ENCODE assay signal across 10 cellular contexts in the genomic region with DNA sequence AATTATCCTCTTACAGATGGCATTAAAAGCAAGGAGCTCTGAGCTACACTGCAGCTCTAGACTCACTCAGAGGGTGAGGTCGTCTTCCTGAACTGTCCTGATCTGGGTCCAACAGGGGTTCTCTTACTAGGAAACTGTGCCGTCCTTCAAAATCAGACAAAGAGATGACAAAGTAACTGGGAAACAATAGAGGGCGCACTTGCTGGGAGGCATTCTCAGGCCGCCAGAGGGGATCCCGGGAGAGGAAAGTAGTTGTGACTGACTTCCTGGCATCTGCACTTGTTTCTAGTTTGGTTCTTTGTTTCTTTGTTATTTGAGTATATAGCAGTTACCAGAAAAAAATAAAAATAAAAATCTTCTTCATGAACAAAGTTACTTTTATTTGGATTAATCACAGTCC.
A peak's percentile ranks its signal among the peaks of the same experiment; 100 is the strongest.
DNase-seq lines count a peak whose midpoint lies in the region; ATAC-seq and TF ChIP-seq lines count a peak whose summit lies in the region.
"Had no signal": no experiment of that assay in that cellular context is flagged by ENCODE, and none has a peak within 500 bp of the region (broad histone marks: within the 10 kb centered on the region; RNA-seq: fewer than 3 reads in every experiment).

No MANE protein-coding gene starts in this region.

- no peak for ATAC-seq in GM18519 (IDR thresholded peaks at IDR 0.05; ENCODE audit: low FRiP score, unreplicated experiment)
- ATAC-seq in HG02610 (IDR thresholded peaks at IDR 0.05; ENCODE audit: unreplicated experiment), result no peak
- ATAC-seq: heart left ventricle had no signal

- CTCF ChIA-PET in AG04449 (lab: Yijun Ruan, JAX), result interaction anchor here (1.5 kb wide), 2 partner anchors 9 to 153 kb away, joined by 3 to 8 read pairs; no protein-coding TSS in a partner anchor

- H3K9ac ChIP-seq in SK-N-MC (ENCODE audit: insufficient read length), result no peak overlapping the region

- H3K27ac ChIP-seq in SK-N-MC, result no peak overlapping the region
- H3K27ac ChIP-seq in iPS DF 6.9 (ENCODE audit: low read length), result no peak overlapping the region
- H3K27ac ChIP-seq: heart left ventricle had no signal

- H3K4me3 ChIP-seq in AG04449 (ENCODE audit: low read depth, low read length) (no peak overlapping the region), H7 (ENCODE audit: insufficient read depth, low read depth, low read length) (no peak overlapping the region), SK-N-MC (peak overlapping the region; percentile 32; the same call in 1 of the 2 replicates), iPS DF 6.9 (ENCODE audit: low read length) (no peak overlapping the region)
- H3K4me3 ChIP-seq: heart left ventricle had no signal

- DNase-seq in AG04449 (ENCODE audit: low read depth, low spot score), result no peak
- peak; percentile 69 for DNase-seq in H7
- peak; percentile 26 for DNase-seq in SK-N-MC (ENCODE audit: low read depth, low spot score)
- DNase-seq in iPS DF 6.9 (ENCODE audit: low read depth, low spot score), result peak; percentile 50
- no peak for DNase-seq in NCI-H524 (lab: John Stamatoyannopoulos, UW)
- no peak for DNase-seq in ureter (ENCODE audit: low spot score)
- DNase-seq: activated gamma-delta T cell treated with Interleukin-2 at 50 U/mL for 16 hours, heart left ventricle had no signal

- H3K36me3 ChIP-seq in H7 (replicated peaks; ENCODE audit: control insufficient read depth, insufficient read depth, low read length) (no peaks in the 10 kb centered on the region), SK-N-MC (ENCODE audit: insufficient read depth, low read length) (no peaks in the 10 kb centered on the region), iPS DF 6.9 (ENCODE audit: control insufficient read depth, insufficient read depth, low read length) (no peaks in the 10 kb centered on the region)
- H3K36me3 ChIP-seq: heart left ventricle had no signal

- POLR2A ChIA-PET in AG04449 (lab: Yijun Ruan, JAX), result no interaction called here

- TF ChIP-seq CTCF in AG04449 (IDR thresholded peaks at IDR 0.05; ENCODE audit: insufficient read depth, low read length, missing control alignments), result peak; percentile 26

- H3K9me3 ChIP-seq in SK-N-MC (ENCODE audit: low read depth, low read length), result no peaks in the 10 kb centered on the region
- H3K9me3 ChIP-seq in iPS DF 6.9 (ENCODE audit: control insufficient read depth, insufficient read depth, low read length), result no peaks in the 10 kb centered on the region

- H3K27me3 ChIP-seq in H7 (ENCODE audit: control insufficient read depth, insufficient read depth, low read length), result no peaks in the 10 kb centered on the region
- H3K27me3 ChIP-seq in iPS DF 6.9 (ENCODE audit: control insufficient read depth, insufficient read depth, low read length), result no peaks in the 10 kb centered on the region

- WGBS in iPS DF 6.9 (ENCODE audit: insufficient coverage, insufficient read length), result no CpG with 5 or more reads among the region's 5 CpGs

- H3K4me1 ChIP-seq in iPS DF 6.9 (ENCODE audit: control insufficient read depth, insufficient read depth, low read length), result no peaks in the 10 kb centered on the region
- H3K4me1 ChIP-seq: heart left ventricle had no signal

Comparison
In these comparisons a context has a peak if more than half of its experiments do, and no peak if none do; other contexts are left out.
1. DNase-seq: peak in H7 (single experiment), SK-N-MC (single experiment) and iPS DF 6.9 (single experiment); none in AG04449 (single experiment), NCI-H524 (0 of 2) and ureter (single experiment).